Comparison of ENCODE assay signal across 11 cellular contexts in the genomic region with DNA sequence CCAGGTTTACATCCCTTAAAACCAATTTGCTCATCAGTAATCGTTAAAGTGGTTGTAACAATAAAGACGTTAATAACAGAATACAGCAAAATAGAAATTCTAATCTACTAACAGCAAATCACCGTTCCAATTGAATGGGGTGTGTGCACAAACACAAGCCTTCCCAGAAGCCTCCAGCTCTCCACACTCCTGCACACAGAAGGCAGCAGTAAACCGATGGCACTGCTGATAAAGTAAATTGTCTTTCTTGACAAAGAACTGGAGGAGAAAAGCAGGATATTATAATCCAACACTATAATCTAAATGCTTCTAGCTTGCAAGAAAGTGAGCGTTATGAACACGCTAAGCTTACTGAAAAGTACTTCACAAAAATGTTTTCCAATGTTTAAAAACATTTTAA. TPM values are rescaled to one million over a fixed set of nuclear protein-coding genes. Genes with fewer than 3 reads are reported as not detected.
A peak's percentile ranks its signal among the peaks of the same experiment; 100 is the strongest.
DNase-seq lines count a peak whose midpoint lies in the region; ATAC-seq and TF ChIP-seq lines count a peak whose summit lies in the region.
"Had no signal": no experiment of that assay in that cellular context is flagged by ENCODE, and none has a peak within 500 bp of the region (broad histone marks: within the 10 kb centered on the region; RNA-seq: fewer than 3 reads in every experiment).

No MANE protein-coding gene starts in this region.

- no peaks in the 10 kb centered on the region for H3K27me3 Mint-ChIP-seq in activated CD4-positive, alpha-beta memory T cell treated with anti-CD3 and anti-CD28 coated beads for 36 hours
- no peaks in the 10 kb centered on the region for H3K27me3 Mint-ChIP-seq in memory B cell

- no peak for DNase-seq in right atrium auricular region (ENCODE audit: low spot score)
- DNase-seq in cardiac septum (ENCODE audit: low spot score): no peak
- peak; percentile 8 for DNase-seq in activated CD4-positive, alpha-beta memory T cell treated with anti-CD3 and anti-CD28 coated beads for 36 hours
- DNase-seq in memory B cell (ENCODE audit: low spot score in 2 of 2): no peak
- DNase-seq in amygdala (lab: John Stamatoyannopoulos, UW): no peak
- no peak for DNase-seq in SW480 (ENCODE audit: low spot score)
- DNase-seq in kidney tubule cell (ENCODE audit: low spot score): no peak
- DNase-seq: C1 segment of cervical spinal cord; NK-92 treated with Interleukin-12 subunit alpha and Interleukin-12 subunit beta, amount 100 ng/mL, for 24 hours had no signal

- no peaks in the 10 kb centered on the region for H3K27me3 ChIP-seq in right atrium auricular region

- 26% methylated on average over 6 of the region's 6 CpGs for WGBS in urinary bladder

- H3K4me1 ChIP-seq in right atrium auricular region: peaks cover 0 to 43% of the 10 kb centered on the region in 2 donors
- no peaks in the 10 kb centered on the region for H3K4me1 ChIP-seq in urinary bladder (ENCODE audit: insufficient read depth)

- peaks cover 61% of the 10 kb centered on the region for H3K4me1 Mint-ChIP-seq in activated CD4-positive, alpha-beta memory T cell treated with anti-CD3 and anti-CD28 coated beads for 36 hours (ENCODE audit: low read depth)
- H3K4me1 Mint-ChIP-seq in memory B cell: peaks cover 34% of the 10 kb centered on the region

- H3K36me3 ChIP-seq in right atrium auricular region (peaks cover 14% of the 10 kb centered on the region), urinary bladder (ENCODE audit: insufficient read depth) (no peaks in the 10 kb centered on the region)

- intact Hi-C loops in cardiac septum (cut with DNase I): no loop called here
- intact Hi-C loops in activated CD4-positive, alpha-beta memory T cell treated with anti-CD3 and anti-CD28 coated beads for 36 hours (cut with micrococcal nuclease): loop anchor here (5.0 kb wide), 1 partner anchor 614 kb away; a partner anchor contains a TSS

- CTCF ChIA-PET in activated CD4-positive, alpha-beta memory T cell treated with anti-CD3 and anti-CD28 coated beads for 36 hours (lab: Charles Lee): interaction anchor here (0.8 to 1.0 kb wide), 2 partner anchors 68 to 328 kb away, joined by 3 read pairs; no protein-coding TSS in a partner anchor

- POLR2A ChIA-PET in activated CD4-positive, alpha-beta memory T cell treated with anti-CD3 and anti-CD28 coated beads for 36 hours (lab: Charles Lee): interaction anchor here (0.8 to 1.2 kb wide), 3 partner anchors 23 to 121 kb away, joined by 3 to 4 read pairs (median 3); no protein-coding TSS in a partner anchor

- H3K9me3 ChIP-seq in right atrium auricular region: no peaks in the 10 kb centered on the region

- H3K9me3 Mint-ChIP-seq in activated CD4-positive, alpha-beta memory T cell treated with anti-CD3 and anti-CD28 coated beads for 36 hours: no peaks in the 10 kb centered on the region
- H3K9me3 Mint-ChIP-seq in memory B cell: no peaks in the 10 kb centered on the region

- no peak for ATAC-seq in memory B cell (ENCODE audit: low read depth)
- ATAC-seq: sciatic nerve had no signal

- H3K27ac ChIP-seq in right atrium auricular region (peak overlapping the region; percentile 42 to 51), urinary bladder (ENCODE audit: low read depth) (peak overlapping the region; percentile 18)

- H3K4me3 Mint-ChIP-seq in activated CD4-positive, alpha-beta memory T cell treated with anti-CD3 and anti-CD28 coated beads for 36 hours: peak overlapping the region; percentile 76
- peak overlapping the region; percentile 67 for H3K4me3 Mint-ChIP-seq in memory B cell

- H3K27ac Mint-ChIP-seq in activated CD4-positive, alpha-beta memory T cell treated with anti-CD3 and anti-CD28 coated beads for 36 hours: peak overlapping the region; percentile 97
- H3K27ac Mint-ChIP-seq in memory B cell: peak overlapping the region; percentile 86

- H3K4me3 ChIP-seq in right atrium auricular region (no peak overlapping the region), urinary bladder (ENCODE audit: low read depth, low read length) (no peak overlapping the region)

- peaks cover 24% of the 10 kb centered on the region for H3K36me3 Mint-ChIP-seq in activated CD4-positive, alpha-beta memory T cell treated with anti-CD3 and anti-CD28 coated beads for 36 hours
- peaks cover 9% of the 10 kb centered on the region for H3K36me3 Mint-ChIP-seq in memory B cell

- TF ChIP-seq CTCF in right atrium auricular region (IDR thresholded peaks at IDR 0.05): no peak

RNA-seq across cellular contexts. Expression of a gene that starts 7.0 kb away (rescaled TPM):
- total RNA-seq in right atrium auricular region: 10 to 100 TPM in 1 of 2 donors, 1 to 10 TPM in 1; 7.6 to 13.8 TPM
- total RNA-seq in cardiac septum: 10.7 TPM
- 10 to 100 TPM; 56.3 to 57.5 TPM for total RNA-seq in activated CD4-positive, alpha-beta memory T cell treated with anti-CD3 and anti-CD28 coated beads for 36 hours
- total RNA-seq in urinary bladder: 30.2 TPM
- polyA plus RNA-seq in urinary bladder: 21.4 TPM
